Comparison of ENCODE assay signal across 21 cellular contexts in genomic region chr11:1111545-1112212, GRCh38. TPM values are rescaled to one million over a fixed set of nuclear protein-coding genes. Genes with fewer than 3 reads are reported as not detected.
"Had no signal": no experiment of that assay in that cellular context is flagged by ENCODE, and none has a peak within 500 bp of the region (broad histone marks: within the 10 kb centered on the region; RNA-seq: fewer than 3 reads in every experiment).

No MANE protein-coding gene starts in this region.

- H3K27me3 ChIP-seq: brain microvascular endothelial cell, ovary had no signal

- H3K4me3 Mint-ChIP-seq: activated CD4-positive, alpha-beta T cell treated with anti-CD3 and anti-CD28 coated beads, Interleukin-2, amount 10 ng/mL, durations not matched to agents 7 days and 5 days; activated naive CD8-positive, alpha-beta T cell treated with anti-CD3 and anti-CD28 coated beads, Interleukin-2, amount 10 ng/mL, durations not matched to agents 7 days and 5 days; activated T-cell treated with anti-CD3 and anti-CD28 coated beads, Interleukin-2, amount 50 U/mL, for 72 hours; dendritic cell treated with granulocyte-macrophage colony-stimulating factor and Interleukin-4, amounts not matched to agents 40 ng/mL and 50 ng/mL, for 4 days; immature natural killer cell had no signal

- H3K4me1 Mint-ChIP-seq: activated naive CD8-positive, alpha-beta T cell treated with anti-CD3 and anti-CD28 coated beads, Interleukin-2, amount 10 ng/mL, durations not matched to agents 7 days and 5 days had no signal

- H3K36me3 ChIP-seq: brain microvascular endothelial cell, ovary, stomach, thoracic aorta had no signal

- H3K27me3 Mint-ChIP-seq: activated CD4-positive, alpha-beta T cell treated with anti-CD3 and anti-CD28 coated beads, Interleukin-2, amount 10 ng/mL, durations not matched to agents 7 days and 5 days; activated naive CD8-positive, alpha-beta T cell treated with anti-CD3 and anti-CD28 coated beads, Interleukin-2, amount 10 ng/mL, durations not matched to agents 7 days and 5 days had no signal

- H3K27ac ChIP-seq: brain microvascular endothelial cell, ovary, skin epidermis, stomach, thoracic aorta had no signal

- H3K4me3 ChIP-seq: ovary, skin epidermis, stomach, thoracic aorta had no signal

- H3K4me1 ChIP-seq: stomach had no signal

- H3K9me3 ChIP-seq: ovary, stomach, thoracic aorta had no signal

- H3K27ac Mint-ChIP-seq: activated CD4-positive, alpha-beta T cell treated with anti-CD3 and anti-CD28 coated beads, Interleukin-2, amount 10 ng/mL, durations not matched to agents 7 days and 5 days; activated naive CD8-positive, alpha-beta T cell treated with anti-CD3 and anti-CD28 coated beads, Interleukin-2, amount 10 ng/mL, durations not matched to agents 7 days and 5 days; activated T-cell treated with anti-CD3 and anti-CD28 coated beads, Interleukin-2, amount 50 U/mL, for 72 hours; dendritic cell treated with granulocyte-macrophage colony-stimulating factor and Interleukin-4, amounts not matched to agents 40 ng/mL and 50 ng/mL, for 4 days; immature natural killer cell had no signal

- H3K9me3 Mint-ChIP-seq: activated CD4-positive, alpha-beta T cell treated with anti-CD3 and anti-CD28 coated beads, Interleukin-2, amount 10 ng/mL, durations not matched to agents 7 days and 5 days; activated naive CD8-positive, alpha-beta T cell treated with anti-CD3 and anti-CD28 coated beads, Interleukin-2, amount 10 ng/mL, durations not matched to agents 7 days and 5 days; activated T-cell treated with anti-CD3 and anti-CD28 coated beads, Interleukin-2, amount 50 U/mL, for 72 hours; dendritic cell treated with granulocyte-macrophage colony-stimulating factor and Interleukin-4, amounts not matched to agents 40 ng/mL and 50 ng/mL, for 4 days; immature natural killer cell had no signal

- H3K36me3 Mint-ChIP-seq: activated naive CD8-positive, alpha-beta T cell treated with anti-CD3 and anti-CD28 coated beads, Interleukin-2, amount 10 ng/mL, durations not matched to agents 7 days and 5 days; immature natural killer cell had no signal

- DNase-seq: activated CD4-positive, alpha-beta T cell treated with anti-CD3 and anti-CD28 coated beads, Interleukin-2, amount 10 ng/mL, durations not matched to agents 7 days and 5 days; activated CD8-positive, alpha-beta memory T cell treated with anti-CD3 and anti-CD28 coated beads, Interleukin-2, amount 50 U/mL, for 48 hours; activated naive CD4-positive, alpha-beta T cell; activated naive CD8-positive, alpha-beta T cell treated with anti-CD3 and anti-CD28 coated beads, Interleukin-2, amount 10 ng/mL, durations not matched to agents 7 days and 5 days; activated T-cell treated with anti-CD3 and anti-CD28 coated beads, Interleukin-2, amount 50 U/mL, for 72 hours; brain microvascular endothelial cell; effector memory CD4-positive, alpha-beta T cell; foreskin melanocyte; immature natural killer cell; mesendoderm; ovary; stomach; SW 1271 had no signal

- ATAC-seq: activated T-cell treated with anti-CD3 and anti-CD28 coated beads, Interleukin-2, amount 50 U/mL, for 72 hours; left lobe of liver had no signal

RNA-seq across cellular contexts. Expression of gene MUC2, which starts 37.0 kb away (rescaled TPM):
- total RNA-seq: activated CD4-positive, alpha-beta T cell treated with anti-CD3 and anti-CD28 coated beads, Interleukin-2, amount 10 ng/mL, durations not matched to agents 7 days and 5 days; activated naive CD8-positive, alpha-beta T cell treated with anti-CD3 and anti-CD28 coated beads, Interleukin-2, amount 10 ng/mL, durations not matched to agents 7 days and 5 days; activated T-cell treated with anti-CD3 and anti-CD28 coated beads, Interleukin-2, amount 50 U/mL, for 72 hours; renal cortical epithelial cell; SK-MEL-5; thoracic aorta had no signal
- polyA plus RNA-seq: immature natural killer cell, neural cell, stomach had no signal

RNA-seq across cellular contexts. Expression of gene MUC5AC, which starts 46.1 kb away (rescaled TPM):
- total RNA-seq: activated CD4-positive, alpha-beta T cell treated with anti-CD3 and anti-CD28 coated beads, Interleukin-2, amount 10 ng/mL, durations not matched to agents 7 days and 5 days; activated naive CD8-positive, alpha-beta T cell treated with anti-CD3 and anti-CD28 coated beads, Interleukin-2, amount 10 ng/mL, durations not matched to agents 7 days and 5 days; activated T-cell treated with anti-CD3 and anti-CD28 coated beads, Interleukin-2, amount 50 U/mL, for 72 hours; renal cortical epithelial cell; SK-MEL-5; ureter had no signal
- polyA plus RNA-seq: immature natural killer cell, neural cell, ovary had no signal
